In the genomic region with DNA sequence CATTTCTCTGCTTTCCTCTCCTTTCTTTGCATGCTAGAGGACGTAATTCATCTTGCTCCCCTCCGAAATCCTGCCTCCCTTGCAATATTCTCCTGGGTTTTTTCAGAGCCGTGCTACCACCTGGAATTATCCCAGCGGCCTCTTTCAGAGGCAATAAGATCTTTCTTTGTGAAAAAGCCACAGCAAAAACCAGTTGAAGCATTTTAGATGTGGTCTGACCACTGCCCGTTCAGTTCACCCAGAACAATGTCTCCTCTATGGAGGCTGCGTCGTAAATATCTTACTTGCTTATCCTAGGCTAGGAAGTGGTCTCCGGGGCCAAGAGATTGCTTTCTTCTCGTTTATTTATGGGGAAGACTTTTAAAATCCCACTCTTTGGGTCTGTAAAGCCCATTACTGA, we compare ENCODE assay signal across 30 cellular contexts.
"Had no signal": no experiment of that assay in that cellular context is flagged by ENCODE, and none has a peak within 500 bp of the region (broad histone marks: within the 10 kb centered on the region; RNA-seq: fewer than 3 reads in every experiment).

No MANE protein-coding gene starts in this region.

- H3K36me3 ChIP-seq: cardiac muscle cell, colonic mucosa, gastrocnemius medialis, heart left ventricle had no signal

- H3K27me3 ChIP-seq: cardiac muscle cell, colonic mucosa, gastrocnemius medialis, heart left ventricle had no signal

- H3K4me3 ChIP-seq: cardiac muscle cell, colonic mucosa, gastrocnemius medialis, heart left ventricle had no signal

- H3K36me3 Mint-ChIP-seq: activated naive CD4-positive, alpha-beta T cell treated with anti-CD3 and anti-CD28 coated beads, Interleukin-2, amount 10 ng/mL, durations not matched to agents 7 days and 5 days; activated naive CD4-positive, alpha-beta T cell treated with anti-CD3 and anti-CD28 coated beads, Interleukin-2, amount 50 U/mL, for 72 hours; activated naive CD8-positive, alpha-beta T cell treated with anti-CD3 and anti-CD28 coated beads, Interleukin-2, amount 10 ng/mL, durations not matched to agents 7 days and 5 days had no signal

- H3K9me3 Mint-ChIP-seq: activated CD4-positive, alpha-beta memory T cell treated with anti-CD3 and anti-CD28 coated beads, Interleukin-2, amount 10 ng/mL, durations not matched to agents 7 days and 5 days; activated CD4-positive, alpha-beta T cell treated with anti-CD3 and anti-CD28 coated beads, Interleukin-2, amount 10 ng/mL, durations not matched to agents 7 days and 5 days; activated naive CD4-positive, alpha-beta T cell treated with anti-CD3 and anti-CD28 coated beads, Interleukin-2, amount 10 ng/mL, durations not matched to agents 7 days and 5 days; activated T-cell treated with anti-CD3 and anti-CD28 coated beads, Interleukin-2, amount 50 U/mL, for 72 hours; T-helper 2 cell treated with Interferon-gamma antibody and Interleukin-4, amounts not matched to agents 5 μg/mL and 100 μg/mL, for 36 hours had no signal

- H3K27ac Mint-ChIP-seq: activated CD4-positive, alpha-beta memory T cell treated with anti-CD3 and anti-CD28 coated beads, Interleukin-2, amount 10 ng/mL, durations not matched to agents 7 days and 5 days; activated CD4-positive, alpha-beta T cell treated with anti-CD3 and anti-CD28 coated beads for 36 hours; activated CD4-positive, alpha-beta T cell treated with anti-CD3 and anti-CD28 coated beads, Interleukin-2, amount 10 ng/mL, durations not matched to agents 7 days and 5 days; activated naive CD4-positive, alpha-beta T cell treated with anti-CD3 and anti-CD28 coated beads, Interleukin-2, amount 10 ng/mL, durations not matched to agents 7 days and 5 days; activated naive CD4-positive, alpha-beta T cell treated with anti-CD3 and anti-CD28 coated beads, Interleukin-2, amount 50 U/mL, for 72 hours; activated naive CD8-positive, alpha-beta T cell treated with anti-CD3 and anti-CD28 coated beads, Interleukin-2, amount 10 ng/mL, durations not matched to agents 7 days and 5 days; activated T-cell treated with anti-CD3 and anti-CD28 coated beads, Interleukin-2, amount 50 U/mL, for 24 hours; activated T-cell treated with anti-CD3 and anti-CD28 coated beads, Interleukin-2, amount 50 U/mL, for 72 hours; T-helper 17 cell; T-helper 2 cell treated with Interferon-gamma antibody and Interleukin-4, amounts not matched to agents 5 μg/mL and 100 μg/mL, for 36 hours had no signal

- H3K27ac ChIP-seq: colonic mucosa, epithelial cell of prostate, gastrocnemius medialis, heart left ventricle had no signal

- H3K4me3 Mint-ChIP-seq: activated CD4-positive, alpha-beta memory T cell treated with anti-CD3 and anti-CD28 coated beads, Interleukin-2, amount 10 ng/mL, durations not matched to agents 7 days and 5 days; activated CD4-positive, alpha-beta T cell treated with anti-CD3 and anti-CD28 coated beads for 36 hours; activated CD4-positive, alpha-beta T cell treated with anti-CD3 and anti-CD28 coated beads, Interleukin-2, amount 10 ng/mL, durations not matched to agents 7 days and 5 days; activated naive CD4-positive, alpha-beta T cell treated with anti-CD3 and anti-CD28 coated beads, Interleukin-2, amount 10 ng/mL, durations not matched to agents 7 days and 5 days; activated naive CD8-positive, alpha-beta T cell treated with anti-CD3 and anti-CD28 coated beads, Interleukin-2, amount 10 ng/mL, durations not matched to agents 7 days and 5 days; activated T-cell treated with anti-CD3 and anti-CD28 coated beads, Interleukin-2, amount 50 U/mL, for 24 hours; activated T-cell treated with anti-CD3 and anti-CD28 coated beads, Interleukin-2, amount 50 U/mL, for 72 hours; T-helper 17 cell; T-helper 2 cell treated with Interferon-gamma antibody and Interleukin-4, amounts not matched to agents 5 μg/mL and 100 μg/mL, for 36 hours had no signal

- H3K9me3 ChIP-seq: colonic mucosa, gastrocnemius medialis had no signal

- H3K27me3 Mint-ChIP-seq: activated CD4-positive, alpha-beta memory T cell treated with anti-CD3 and anti-CD28 coated beads, Interleukin-2, amount 10 ng/mL, durations not matched to agents 7 days and 5 days; activated CD4-positive, alpha-beta T cell treated with anti-CD3 and anti-CD28 coated beads, Interleukin-2, amount 10 ng/mL, durations not matched to agents 7 days and 5 days; activated naive CD4-positive, alpha-beta T cell treated with anti-CD3 and anti-CD28 coated beads, Interleukin-2, amount 10 ng/mL, durations not matched to agents 7 days and 5 days; activated naive CD8-positive, alpha-beta T cell treated with anti-CD3 and anti-CD28 coated beads, Interleukin-2, amount 10 ng/mL, durations not matched to agents 7 days and 5 days; T-helper 17 cell had no signal

- DNase-seq: activated CD4-positive, alpha-beta memory T cell treated with anti-CD3 and anti-CD28 coated beads, Interleukin-2, amount 10 ng/mL, durations not matched to agents 7 days and 5 days; activated CD4-positive, alpha-beta T cell treated with anti-CD3 and anti-CD28 coated beads for 36 hours; activated CD4-positive, alpha-beta T cell treated with anti-CD3 and anti-CD28 coated beads, Interleukin-2, amount 10 ng/mL, durations not matched to agents 7 days and 5 days; activated CD4-positive, alpha-beta T cell treated with anti-CD3 and anti-CD28 coated beads, Interleukin-2, amount 50 U/mL, for 4 hours; activated CD4-positive, CD25-positive, alpha-beta regulatory T cell; activated CD4-positive, CD25-positive, alpha-beta regulatory T cell treated with anti-CD3 and anti-CD28 coated beads, Interleukin-2, amount 50 U/mL, for 72 hours; activated CD8-positive, alpha-beta memory T cell treated with anti-CD3 and anti-CD28 coated beads, Interleukin-2, amount 50 U/mL, for 48 hours; activated gamma-delta T cell; activated naive CD4-positive, alpha-beta T cell; activated naive CD4-positive, alpha-beta T cell treated with anti-CD3 and anti-CD28 coated beads, Interleukin-2, amount 10 ng/mL, durations not matched to agents 7 days and 5 days; activated naive CD8-positive, alpha-beta T cell treated with anti-CD3 and anti-CD28 coated beads, Interleukin-2, amount 10 ng/mL, durations not matched to agents 7 days and 5 days; activated T-cell treated with anti-CD3 and anti-CD28 coated beads for 4 hours; activated T-cell treated with anti-CD3 and anti-CD28 coated beads, Interleukin-2, amount 50 U/mL, for 24 hours; activated T-cell treated with anti-CD3 and anti-CD28 coated beads, Interleukin-2, amount 50 U/mL, for 72 hours; amniotic stem cell; central memory CD4-positive, alpha-beta T cell; cerebellar nuclear complex; colonic mucosa; effector CD8-positive, alpha-beta T cell; gastrocnemius medialis; glutamatergic neuron; SW 1271; T-helper 1 cell; T-helper 17 cell; T1000 had no signal

- H3K4me1 ChIP-seq: colonic mucosa, gastrocnemius medialis had no signal

- H3K4me1 Mint-ChIP-seq: activated CD4-positive, alpha-beta memory T cell treated with anti-CD3 and anti-CD28 coated beads, Interleukin-2, amount 10 ng/mL, durations not matched to agents 7 days and 5 days; activated CD4-positive, alpha-beta T cell treated with anti-CD3 and anti-CD28 coated beads for 36 hours; activated CD4-positive, alpha-beta T cell treated with anti-CD3 and anti-CD28 coated beads, Interleukin-2, amount 10 ng/mL, durations not matched to agents 7 days and 5 days; activated naive CD4-positive, alpha-beta T cell treated with anti-CD3 and anti-CD28 coated beads, Interleukin-2, amount 10 ng/mL, durations not matched to agents 7 days and 5 days; activated naive CD8-positive, alpha-beta T cell treated with anti-CD3 and anti-CD28 coated beads, Interleukin-2, amount 10 ng/mL, durations not matched to agents 7 days and 5 days; T-helper 17 cell had no signal
